16 cellular contexts compared by ENCODE assay signal in the genomic region with DNA sequence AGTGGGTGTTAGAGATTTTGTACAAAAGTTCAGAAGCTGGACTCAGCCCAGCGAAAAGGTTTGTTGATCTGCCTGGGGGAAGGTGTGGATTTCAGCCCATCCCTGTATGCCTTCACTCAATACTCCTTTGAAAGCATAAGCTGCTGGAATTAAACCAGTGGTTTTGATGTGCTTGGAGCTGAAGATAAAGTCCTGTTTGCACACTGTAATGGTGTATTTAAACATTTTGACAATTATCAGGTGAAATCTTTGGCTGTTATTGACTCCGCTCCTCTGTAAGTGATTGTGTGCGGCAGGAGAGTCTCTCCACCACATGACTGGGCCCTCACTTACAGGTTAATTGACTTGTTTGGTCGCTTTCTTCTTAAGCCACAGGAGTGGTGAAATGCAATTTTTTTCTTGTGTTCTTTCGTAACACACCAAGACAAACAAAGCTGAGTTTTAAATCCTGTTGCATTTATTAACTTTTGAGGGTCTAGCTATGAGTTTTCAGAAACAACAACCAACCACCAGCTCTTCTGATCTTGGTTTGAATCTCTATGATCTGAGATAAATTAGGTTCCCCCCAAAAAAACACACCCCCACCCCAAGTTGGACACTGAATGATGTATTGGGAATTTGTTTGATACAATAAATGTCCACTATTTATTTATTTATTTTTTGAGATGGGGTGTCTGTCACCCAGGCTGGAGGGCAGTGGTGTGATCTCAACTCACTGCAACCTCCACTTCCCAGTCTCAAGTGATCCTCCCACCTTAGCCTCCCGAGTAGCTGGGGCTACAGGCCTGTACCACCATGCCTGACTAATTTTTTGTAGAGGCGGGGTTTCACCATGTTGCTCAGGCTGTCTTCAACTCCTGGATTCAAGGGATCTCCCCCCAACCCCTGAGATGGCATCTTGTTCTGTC. TPM values are rescaled to one million over a fixed set of nuclear protein-coding genes. Genes with fewer than 3 reads are reported as not detected.
A peak's percentile ranks its signal among the peaks of the same experiment; 100 is the strongest.
DNase-seq lines count a peak whose midpoint lies in the region; ATAC-seq and TF ChIP-seq lines count a peak whose summit lies in the region.
"Had no signal": no experiment of that assay in that cellular context is flagged by ENCODE, and none has a peak within 500 bp of the region (broad histone marks: within the 10 kb centered on the region; RNA-seq: fewer than 3 reads in every experiment).

No MANE protein-coding gene starts in this region.

- H3K27me3 Mint-ChIP-seq in stimulated activated memory B cell treated with anti-CD40 and anti-IgM and Interleukin-4, amounts not matched to agents 10 μg/mL and 1 μg/mL and 100 μg/mL, for 72 hours = no peaks in the 10 kb centered on the region

- no peaks in the 10 kb centered on the region for H3K36me3 Mint-ChIP-seq in stimulated activated memory B cell treated with anti-CD40 and anti-IgM and Interleukin-4, amounts not matched to agents 10 μg/mL and 1 μg/mL and 100 μg/mL, for 72 hours

- TF ChIP-seq CTCF in RWPE1 (conservative IDR thresholded peaks at IDR 0.05; ENCODE audit: low read depth) (no peak), fibroblast of villous mesenchyme (IDR thresholded peaks at IDR 0.05; ENCODE audit: insufficient read depth, low read depth, low read length) (no peak)

- DNase-seq in SKM-1 treated with dmso at 0.1 percent for 144 hours (lab: John Stamatoyannopoulos, UW; ENCODE audit: unreplicated experiment) = peak; percentile 21
- no peak for DNase-seq in SKM-1 (lab: John Stamatoyannopoulos, UW; ENCODE audit: unreplicated experiment)
- no peak for DNase-seq in RWPE1 (ENCODE audit: low spot score)
- DNase-seq in fibroblast of villous mesenchyme (ENCODE audit: low read depth) = peak; percentile 36
- DNase-seq in head of caudate nucleus = no peak
- no peak for DNase-seq in left cardiac atrium
- no peak for DNase-seq in stimulated activated CD4-positive, alpha-beta T cell treated with anti-CD3 and anti-CD28 coated beads, Interleukin-4, amount 100 ng/mL, for 4 hours
- DNase-seq: activated T-cell treated with anti-CD3 and anti-CD28 coated beads, Interleukin-2, amount 50 U/mL, for 48 hours; brain microvascular endothelial cell; NCI-H1092 treated with DMSO at 0.1 percent for 48 hours; NCI-H524 treated with DMSO at 0.1 percent for 48 hours; stimulated activated CD4-positive, alpha-beta T cell treated with anti-CD3 and anti-CD28 coated beads, Interleukin-1b, Interleukin-23, amount 100 ng/mL, for 48 hours had no signal

- peaks cover 41% of the 10 kb centered on the region for H3K4me1 Mint-ChIP-seq in stimulated activated memory B cell treated with anti-CD40 and anti-IgM and Interleukin-4, amounts not matched to agents 10 μg/mL and 1 μg/mL and 100 μg/mL, for 72 hours

- CTCF ChIA-PET in RWPE1 (lab: Yijun Ruan, JAX) = interaction anchor here (0.6 to 1.4 kb wide), 7 partner anchors 9 to 166 kb away, joined by 3 to 10 read pairs (median 4); a partner anchor contains a TSS

- peak overlapping the region; percentile 91 for H3K27ac Mint-ChIP-seq in stimulated activated memory B cell treated with anti-CD40 and anti-IgM and Interleukin-4, amounts not matched to agents 10 μg/mL and 1 μg/mL and 100 μg/mL, for 72 hours

- no peaks in the 10 kb centered on the region for H3K9me3 Mint-ChIP-seq in stimulated activated memory B cell treated with anti-CD40 and anti-IgM and Interleukin-4, amounts not matched to agents 10 μg/mL and 1 μg/mL and 100 μg/mL, for 72 hours

- no peak overlapping the region for H3K4me3 ChIP-seq in fibroblast of villous mesenchyme (ENCODE audit: low read depth, low read length)

- ATAC-seq in stimulated activated memory B cell treated with anti-CD40 and anti-IgM and Interleukin-4, amounts not matched to agents 10 μg/mL and 1 μg/mL and 100 μg/mL, for 72 hours = no peak
- ATAC-seq in left cardiac atrium = no peak
- ATAC-seq: activated CD4-positive, CD25-positive, alpha-beta regulatory T cell treated with anti-CD3 and anti-CD28 coated beads, Interleukin-2, amount 50 U/mL, for 24 hours; SK-N-SH treated with all-trans-retinoic acid at 6 μM for 48 hours had no signal

- POLR2A ChIA-PET in RWPE1 (lab: Yijun Ruan, JAX; ENCODE audit: low non-redundant PET) = interaction anchor here (1.0 to 1.1 kb wide), 2 partner anchors 17 to 46 kb away, joined by 3 read pairs; a partner anchor contains a TSS

- H3K27ac ChIP-seq in RWPE1 = peak overlapping the region; percentile 74
- H3K27ac ChIP-seq: brain microvascular endothelial cell, parathyroid adenoma had no signal

- intact Hi-C loops in head of caudate nucleus (cut with DNase I) (no loop called here), left cardiac atrium (cut with DNase I) (no loop called here)

- H3K4me3 Mint-ChIP-seq in stimulated activated memory B cell treated with anti-CD40 and anti-IgM and Interleukin-4, amounts not matched to agents 10 μg/mL and 1 μg/mL and 100 μg/mL, for 72 hours = no peak overlapping the region

RNA-seq across cellular contexts. Expression of a gene that starts 46.3 kb away (rescaled TPM):
- 35.4 and 63.0 TPM in 2 replicates for total RNA-seq in fibroblast of villous mesenchyme
- total RNA-seq in left cardiac atrium = 10 to 100 TPM; 18.6 to 25.2 TPM

Comparison
In these comparisons a context has a peak if more than half of its experiments do, and no peak if none do; other contexts are left out.
1. DNase-seq: peak in SKM-1 treated with dmso at 0.1 percent for 144 hours (single experiment) and fibroblast of villous mesenchyme (single experiment); none in SKM-1 (single experiment), RWPE1 (single experiment), head of caudate nucleus (0 of 42), left cardiac atrium (single experiment) and stimulated activated CD4-positive, alpha-beta T cell treated with anti-CD3 and anti-CD28 coated beads, Interleukin-4, amount 100 ng/mL, for 4 hours (0 of 2).